Comparison of ENCODE assay signal across 9 cellular contexts in genomic region chr7:88184848-88185304, GRCh38. TPM values are rescaled to one million over a fixed set of nuclear protein-coding genes. Genes with fewer than 3 reads are reported as not detected.
DNase-seq lines count a peak whose midpoint lies in the region; ATAC-seq lines count a peak whose summit lies in the region.
"Had no signal": no experiment of that assay in that cellular context is flagged by ENCODE, and none has a peak within 500 bp of the region (broad histone marks: within the 10 kb centered on the region; RNA-seq: fewer than 3 reads in every experiment).

No MANE protein-coding gene starts in this region.

- H3K27me3 Mint-ChIP-seq in T-helper 17 cell = no peaks in the 10 kb centered on the region

- no peak overlapping the region for H3K27ac Mint-ChIP-seq in T-helper 17 cell
- H3K27ac Mint-ChIP-seq: activated B cell treated with CpG ODN at 0.5 μM for 24 hours had no signal

- no peak for DNase-seq in T-helper 17 cell
- DNase-seq in medulla oblongata (ENCODE audit: extremely low spot score) = peak; percentile 48
- DNase-seq in SHP77 treated with DMSO at 0.1 percent for 48 hours (lab: John Stamatoyannopoulos, UW) = no peak
- DNase-seq in stimulated activated CD4-positive, alpha-beta T cell treated with anti-CD3 and anti-CD28 coated beads, Interleukin-2, amount 100 ng/mL, for 24 hours = no peak
- no peak for DNase-seq in activated gamma-delta T cell treated with Interleukin-2 at 50 U/mL for 16 hours
- DNase-seq: activated B cell treated with CpG ODN at 0.5 μM for 24 hours had no signal

- H3K4me3 Mint-ChIP-seq in T-helper 17 cell = no peak overlapping the region
- H3K4me3 Mint-ChIP-seq: activated B cell treated with CpG ODN at 0.5 μM for 24 hours had no signal

- no peaks in the 10 kb centered on the region for H3K4me1 Mint-ChIP-seq in T-helper 17 cell
- H3K4me1 Mint-ChIP-seq: activated B cell treated with CpG ODN at 0.5 μM for 24 hours had no signal

- ATAC-seq in GM19025 (IDR thresholded peaks at IDR 0.05; ENCODE audit: low read depth, unreplicated experiment) (peak; percentile 82), HG03039 (IDR thresholded peaks at IDR 0.05; ENCODE audit: unreplicated experiment) (peak; percentile 68), T-helper 17 cell (peak; percentile 48), HG03139 (IDR thresholded peaks at IDR 0.05; ENCODE audit: unreplicated experiment) (no peak)

- no peaks in the 10 kb centered on the region for H3K36me3 Mint-ChIP-seq in T-helper 17 cell (ENCODE audit: low read depth)

- no peaks in the 10 kb centered on the region for H3K9me3 ChIP-seq in T-helper 17 cell (ENCODE audit: control insufficient read depth, low read length, poor library complexity, severe bottlenecking)

RNA-seq across cellular contexts. Expression of gene SRI, which starts 35.0 kb away (rescaled TPM):
- 10 to 100 TPM; 58.1 to 65.8 TPM for total RNA-seq in T-helper 17 cell
